12 cellular contexts compared by ENCODE assay signal in genomic region chr22:31585161-31585859, GRCh38.
DNase-seq lines count a peak whose midpoint lies in the region; ATAC-seq, FAIRE-seq and TF ChIP-seq lines count a peak whose summit lies in the region.
"Had no signal": no experiment of that assay in that cellular context is flagged by ENCODE, and none has a peak within 500 bp of the region (broad histone marks: within the 10 kb centered on the region; RNA-seq: fewer than 3 reads in every experiment).

No MANE protein-coding gene starts in this region.

- peak overlapping the region; percentile 73 to 94 (median 87) for H3K27ac Mint-ChIP-seq in CD4-positive, alpha-beta memory T cell

- CTCF ChIA-PET in CD4-positive, alpha-beta memory T cell (lab: Charles Lee; ENCODE audit: partially characterized antibody) = interaction anchor here (1.5 to 2.2 kb wide), 2 partner anchors 45 to 49 kb away, joined by 4 to 6 read pairs; no protein-coding TSS in a partner anchor

- H3K9me3 ChIP-seq in CD4-positive, alpha-beta memory T cell (ENCODE audit: control insufficient read depth in 1 of 2, low read length in 2 of 2) = no peaks in the 10 kb centered on the region
- H3K9me3 ChIP-seq in body of pancreas = no peaks in the 10 kb centered on the region
- H3K9me3 ChIP-seq in pancreas = no peaks in the 10 kb centered on the region
- H3K9me3 ChIP-seq: tibial artery had no signal

- peaks cover 45 to 48% of the 10 kb centered on the region in 2 donors for H3K36me3 Mint-ChIP-seq in CD4-positive, alpha-beta memory T cell

- intact Hi-C loops in CD4-positive, alpha-beta memory T cell (cut with micrococcal nuclease) = loop anchor here (5.0 kb wide), 1 partner anchor 47 kb away; no protein-coding TSS in a partner anchor
- intact Hi-C loops in body of pancreas (cut with DNase I) = no loop called here
- intact Hi-C loops in pancreas (cut with DNase I) = no loop called here

- peak in 2 of 5 donors; percentile 6 to 8 for DNase-seq in CD4-positive, alpha-beta memory T cell
- DNase-seq in NB4 (ENCODE audit: low read depth) (peak; percentile 54), body of pancreas (peak in 1 of 4 donors; percentile 11), pancreas (no peak), D721Med (ENCODE audit: insufficient read length, low spot score) (no peak), NCI-H146 treated with DMSO at 0.1 percent for 48 hours (lab: John Stamatoyannopoulos, UW; ENCODE audit: unreplicated experiment) (no peak), cortex of kidney (lab: John Stamatoyannopoulos, UW) (no peak)
- DNase-seq: NCI-H2107, SW 1271, tibial artery had no signal

- H3K4me1 ChIP-seq in CD4-positive, alpha-beta memory T cell (ENCODE audit: insufficient read depth, low read length) = peaks cover 56% of the 10 kb centered on the region
- H3K4me1 ChIP-seq in body of pancreas (peaks cover 14% of the 10 kb centered on the region), pancreas (peaks cover 0 to 4% (median 0%) of the 10 kb centered on the region in 3 donors)

- no peaks in the 10 kb centered on the region for H3K27me3 ChIP-seq in CD4-positive, alpha-beta memory T cell (ENCODE audit: insufficient read depth, low read length)
- no peaks in the 10 kb centered on the region for H3K27me3 ChIP-seq in body of pancreas
- H3K27me3 ChIP-seq in pancreas = no peaks in the 10 kb centered on the region
- H3K27me3 ChIP-seq: tibial artery had no signal

- H3K4me3 Mint-ChIP-seq in CD4-positive, alpha-beta memory T cell = peak overlapping the region in 7 of 8 donors; percentile 17 to 81 (median 67)

- no peak for TF ChIP-seq POLR2A in NB4 (IDR thresholded peaks at IDR 0.05; ENCODE audit: extremely low read depth, insufficient read length)
- TF ChIP-seq POLR2A in body of pancreas (IDR thresholded peaks at IDR 0.05) = no peak

- H3K27ac ChIP-seq in CD4-positive, alpha-beta memory T cell (ENCODE audit: low read depth, low read length) = peak overlapping the region; percentile 39
- H3K27ac ChIP-seq in body of pancreas = peak overlapping the region in 3 of 4 donors; percentile 29 to 65 (median 57)
- H3K27ac ChIP-seq in pancreas = peak overlapping the region in 2 of 4 donors; percentile 17 to 37

- POLR2A ChIA-PET in CD4-positive, alpha-beta memory T cell (lab: Charles Lee; ENCODE audit: partially characterized antibody) = interaction anchor here (0.7 to 0.9 kb wide), 3 partner anchors 14 to 47 kb away, joined by 3 read pairs; no protein-coding TSS in a partner anchor

- H3K27me3 Mint-ChIP-seq in CD4-positive, alpha-beta memory T cell = no peaks in the 10 kb centered on the region

- peak overlapping the region in 1 of 2 donors; percentile 19 for H3K4me3 ChIP-seq in CD4-positive, alpha-beta memory T cell (ENCODE audit: low read length in 2 of 2)
- H3K4me3 ChIP-seq in NB4 (ENCODE audit: low read depth, low read length) (no peak overlapping the region), body of pancreas (no peak overlapping the region), pancreas (no peak overlapping the region)
- H3K4me3 ChIP-seq: tibial artery had no signal

- H3K9me3 Mint-ChIP-seq in CD4-positive, alpha-beta memory T cell = no peaks in the 10 kb centered on the region

- peak; percentile 83 for ATAC-seq in body of pancreas
- ATAC-seq in pancreas = peak; percentile 53 to 82 (median 59)
- no peak for ATAC-seq in GM19463 (IDR thresholded peaks at IDR 0.05; ENCODE audit: unreplicated experiment)

- 36 to 40% methylated on average over 3 of the region's 3 CpGs for WGBS in body of pancreas, 2 donors
- WGBS in pancreas, 2 donors = 34 to 41% methylated on average over 3 of the region's 3 CpGs

- FAIRE-seq in pancreas (lab: Jason Lieb, UNC) (no peak), D721Med (lab: Jason Lieb, UNC) (no peak)
- FAIRE-seq: bronchial epithelial cell had no signal

- peaks cover 33 to 47% (median 42%) of the 10 kb centered on the region in 4 donors for H3K4me1 Mint-ChIP-seq in CD4-positive, alpha-beta memory T cell

- TF ChIP-seq CTCF in NB4 (IDR thresholded peaks at IDR 0.05; ENCODE audit: low read depth, low read length) = no peak
- no peak for TF ChIP-seq CTCF in body of pancreas (IDR thresholded peaks at IDR 0.05)
- no peak for TF ChIP-seq CTCF in pancreas (IDR thresholded peaks at IDR 0.05)
- TF ChIP-seq CTCF in D721Med (IDR thresholded peaks at IDR 0.05; ENCODE audit: insufficient read depth, missing control alignments) = no peak

- H3K36me3 ChIP-seq in CD4-positive, alpha-beta memory T cell (ENCODE audit: insufficient read depth, low read length) = peaks cover 43% of the 10 kb centered on the region
- peaks cover 0 to 3% of the 10 kb centered on the region in 2 donors for H3K36me3 ChIP-seq in body of pancreas (replicated peaks in 1 of 2; ENCODE audit: insufficient read depth in 1 of 2, low read depth in 2 of 2)
- H3K36me3 ChIP-seq in pancreas = no peaks in the 10 kb centered on the region
